In genomic region chr2:64101141-64101591, GRCh38 we compare ENCODE assay signal across 9 cellular contexts. TPM values are rescaled to one million over a fixed set of nuclear protein-coding genes. Genes with fewer than 3 reads are reported as not detected.
DNase-seq lines count a peak whose midpoint lies in the region; ATAC-seq and TF ChIP-seq lines count a peak whose summit lies in the region.
"Had no signal": no experiment of that assay in that cellular context is flagged by ENCODE, and none has a peak within 500 bp of the region (broad histone marks: within the 10 kb centered on the region; RNA-seq: fewer than 3 reads in every experiment).

No MANE protein-coding gene starts in this region.

- no peaks in the 10 kb centered on the region for H3K27me3 ChIP-seq in Loucy (ENCODE audit: insufficient read depth, low read length, poor library complexity, severe bottlenecking)
- H3K27me3 ChIP-seq in A673 (replicated peaks; ENCODE audit: insufficient read depth, low read depth, low read length, poor library complexity) = no peaks in the 10 kb centered on the region

- BruUV-seq in A673 (replicated peaks; lab: Mats Ljungman, UMichigan) = no TSS peak

- peaks cover 25% of the 10 kb centered on the region; the same call in 1 of the 2 replicates for H3K36me3 ChIP-seq in Loucy (ENCODE audit: insufficient read depth, low read length)
- peaks cover 26% of the 10 kb centered on the region for H3K36me3 ChIP-seq in A673 (ENCODE audit: insufficient read depth, low read length, poor library complexity, severe bottlenecking)

- H3K4me3 ChIP-seq in GM12865 (ENCODE audit: low read depth, low read length) (peak overlapping the region; percentile 24), Loucy (ENCODE audit: low read length, poor library complexity, severe bottlenecking) (peak overlapping the region; percentile 15), A673 (ENCODE audit: low read depth, low read length, poor library complexity, severe bottlenecking) (no peak overlapping the region)

- DNase-seq in GM12865 (ENCODE audit: low read depth) (peak; percentile 56), foreskin melanocyte (peak; percentile 26), NCI-H774 (lab: John Stamatoyannopoulos, UW) (no peak), NCI-H1436 (lab: John Stamatoyannopoulos, UW) (no peak), A673 (ENCODE audit: low spot score) (no peak), anterior cingulate cortex (lab: John Stamatoyannopoulos, UW) (no peak)
- DNase-seq: MM.1S had no signal

- POLR2A ChIA-PET in A673 (lab: Charles Lee; ENCODE audit: low non-redundant PET) = interaction anchor here (0.7 kb wide), 1 partner anchor 66 kb away, joined by 5 read pairs; no protein-coding TSS in a partner anchor

- H3F3A ChIP-seq in Loucy (ENCODE audit: low read depth) = no peaks in the 10 kb centered on the region

- CTCF ChIA-PET in A673 (lab: Charles Lee) = no interaction called here

- H3K27ac ChIP-seq in A673 (ENCODE audit: low read depth, low read length, poor library complexity, severe bottlenecking) = no peak overlapping the region

- peak overlapping the region; percentile 41 for H3K4me2 ChIP-seq in Loucy (ENCODE audit: low read depth, low read length, poor library complexity, severe bottlenecking)

- H3K9ac ChIP-seq in Loucy (ENCODE audit: low read depth, low read length, poor library complexity, severe bottlenecking) = no peak overlapping the region

- no peaks in the 10 kb centered on the region for H3K9me2 ChIP-seq in Loucy (replicated peaks; ENCODE audit: low read depth, low read length)

- H3K9me3 ChIP-seq in Loucy (ENCODE audit: insufficient read depth, low read depth, low read length) = no peaks in the 10 kb centered on the region
- H3K9me3 ChIP-seq in A673 (ENCODE audit: low read depth, low read length, poor library complexity, severe bottlenecking) = no peaks in the 10 kb centered on the region

- H3K79me2 ChIP-seq in Loucy (ENCODE audit: insufficient read depth, low read length) = no peaks in the 10 kb centered on the region

- no peak for TF ChIP-seq CTCF in GM12865 (IDR thresholded peaks at IDR 0.05; ENCODE audit: insufficient read depth, low read depth, low read length, missing control alignments)
- TF ChIP-seq CTCF in Loucy (conservative IDR thresholded peaks at IDR 0.05; ENCODE audit: low read length) = no peak
- TF ChIP-seq CTCF in A673 (conservative IDR thresholded peaks at IDR 0.05; ENCODE audit: low read depth, low read length) = no peak

- H2AFZ ChIP-seq in Loucy (ENCODE audit: low read length) = no peak overlapping the region

- intact Hi-C loops in A673 (cut with micrococcal nuclease; ENCODE audit: unreplicated experiment) = no loop called here

- H3K4me1 ChIP-seq in Loucy (ENCODE audit: insufficient read depth, low read length, poor library complexity, severe bottlenecking) (peaks cover 10% of the 10 kb centered on the region), A673 (ENCODE audit: insufficient read depth, low read length, poor library complexity, severe bottlenecking) (peaks cover 3% of the 10 kb centered on the region)

- peak; percentile 43 for ATAC-seq in GM21515 (IDR thresholded peaks at IDR 0.05; ENCODE audit: unreplicated experiment)

- H4K20me1 ChIP-seq in Loucy (ENCODE audit: insufficient read depth, low read length, poor library complexity, severe bottlenecking) = no peaks in the 10 kb centered on the region

RNA-seq across cellular contexts. Expression of gene PELI1, which starts 43.1 kb away (rescaled TPM):
- 35.1 and 36.9 TPM in 2 replicates for total RNA-seq in A673 (2021)

Comparison
In these comparisons a context has a peak if more than half of its experiments do, and no peak if none do; other contexts are left out.
1. DNase-seq: peak in GM12865 (single experiment) and foreskin melanocyte (single experiment); none in NCI-H774 (single experiment), NCI-H1436 (single experiment), A673 (single experiment) and anterior cingulate cortex (0 of 58).